ENCODE assay signal across 16 cellular contexts in genomic region chr17:65403616-65404015, GRCh38.
DNase-seq lines count a peak whose midpoint lies in the region; ATAC-seq and TF ChIP-seq lines count a peak whose summit lies in the region.
"Had no signal": no experiment of that assay in that cellular context is flagged by ENCODE, and none has a peak within 500 bp of the region (broad histone marks: within the 10 kb centered on the region; RNA-seq: fewer than 3 reads in every experiment).

No MANE protein-coding gene starts in this region.

- no peak for TF ChIP-seq EP300 in tibial nerve (IDR thresholded peaks at IDR 0.05)

- H3K27ac Mint-ChIP-seq in glutamatergic neuron (ENCODE audit: unreplicated experiment): peak overlapping the region; percentile 82
- peak overlapping the region; percentile 95 for H3K27ac Mint-ChIP-seq in nephron progenitor cell
- H3K27ac Mint-ChIP-seq in type B pancreatic cell: peak overlapping the region; percentile 80
- H3K27ac Mint-ChIP-seq: GM23338 had no signal

- H3K36me3 ChIP-seq in tibial nerve: no peaks in the 10 kb centered on the region
- H3K36me3 ChIP-seq: BLaER1 treated with 17β-estradiol and CSF1 and Interleukin-3, amounts not matched to agents 10 nM and 100 nM had no signal

- DNase-seq in ELF-1 (ENCODE audit: low read depth, low spot score): peak; percentile 47
- DNase-seq in glutamatergic neuron: no peak
- no peak for DNase-seq in nephron progenitor cell
- no peak for DNase-seq in type B pancreatic cell (ENCODE audit: extremely low spot score, unreplicated experiment)
- DNase-seq in tibial nerve (ENCODE audit: low spot score in 2 of 2): no peak
- DNase-seq in NCI-H2171 (lab: John Stamatoyannopoulos, UW): no peak
- DNase-seq: ACHN; Calu3; CD4-positive, CD25-positive, alpha-beta regulatory T cell; DMS 273 treated with DMSO at 0.1 percent for 48 hours; H7 had no signal

- H3K4me3 ChIP-seq in tibial nerve: no peak overlapping the region
- H3K4me3 ChIP-seq: BLaER1 treated with 17β-estradiol and CSF1 and Interleukin-3, amounts not matched to agents 10 nM and 100 nM; GM12878; GM23338 had no signal

- 47 to 52% methylated on average over 4 of the region's 4 CpGs for WGBS in tibial nerve, 2 donors

- no peak overlapping the region for H3K27ac ChIP-seq in tibial nerve
- H3K27ac ChIP-seq: BLaER1 treated with 17β-estradiol and CSF1 and Interleukin-3, amounts not matched to agents 10 nM and 100 nM; HL-60 had no signal

- TF ChIP-seq CTCF in glutamatergic neuron (IDR thresholded peaks at IDR 0.05; ENCODE audit: partially characterized antibody, unreplicated experiment): no peak
- TF ChIP-seq CTCF in nephron progenitor cell (IDR thresholded peaks at IDR 0.05): no peak
- TF ChIP-seq CTCF in type B pancreatic cell (conservative IDR thresholded peaks at IDR 0.05): no peak
- no peak for TF ChIP-seq CTCF in tibial nerve (IDR thresholded peaks at IDR 0.05)

- no peak overlapping the region for H3K4me3 Mint-ChIP-seq in glutamatergic neuron (ENCODE audit: unreplicated experiment)
- H3K4me3 Mint-ChIP-seq in nephron progenitor cell: peak overlapping the region; percentile 44
- peak overlapping the region; percentile 6 for H3K4me3 Mint-ChIP-seq in type B pancreatic cell
- H3K4me3 Mint-ChIP-seq: CD4-positive, CD25-positive, alpha-beta regulatory T cell; GM23338 had no signal

- H3K9me3 Mint-ChIP-seq in glutamatergic neuron (ENCODE audit: unreplicated experiment) (no peaks in the 10 kb centered on the region), nephron progenitor cell (no peaks in the 10 kb centered on the region), type B pancreatic cell (no peaks in the 10 kb centered on the region)
- H3K9me3 Mint-ChIP-seq: GM23338 had no signal

- peaks cover 0 to 5% of the 10 kb centered on the region in 2 donors for H3K27me3 ChIP-seq in tibial nerve
- H3K27me3 ChIP-seq: BLaER1 treated with 17β-estradiol and CSF1 and Interleukin-3, amounts not matched to agents 10 nM and 100 nM had no signal

- H3K4me1 ChIP-seq in tibial nerve: no peaks in the 10 kb centered on the region

- no peaks in the 10 kb centered on the region for H3K36me3 Mint-ChIP-seq in glutamatergic neuron (ENCODE audit: unreplicated experiment)
- no peaks in the 10 kb centered on the region for H3K36me3 Mint-ChIP-seq in nephron progenitor cell (ENCODE audit: low read depth)
- no peaks in the 10 kb centered on the region for H3K36me3 Mint-ChIP-seq in type B pancreatic cell
- H3K36me3 Mint-ChIP-seq: CD4-positive, CD25-positive, alpha-beta regulatory T cell had no signal

- no peaks in the 10 kb centered on the region for H3K27me3 Mint-ChIP-seq in glutamatergic neuron (ENCODE audit: unreplicated experiment)
- no peaks in the 10 kb centered on the region for H3K27me3 Mint-ChIP-seq in nephron progenitor cell (ENCODE audit: low read depth, poor library complexity)
- H3K27me3 Mint-ChIP-seq in type B pancreatic cell: no peaks in the 10 kb centered on the region

- ATAC-seq in GM19455 (IDR thresholded peaks at IDR 0.05; ENCODE audit: unreplicated experiment): no peak
- ATAC-seq: GM12878, GM23338 had no signal

- TF ChIP-seq POLR2A in tibial nerve (IDR thresholded peaks at IDR 0.05): no peak

- no peaks in the 10 kb centered on the region for H3K9me3 ChIP-seq in tibial nerve
- H3K9me3 ChIP-seq: BLaER1 treated with 17β-estradiol and CSF1 and Interleukin-3, amounts not matched to agents 10 nM and 100 nM had no signal

- H3K4me1 Mint-ChIP-seq in glutamatergic neuron (ENCODE audit: low read depth, unreplicated experiment) (peaks cover 9% of the 10 kb centered on the region), nephron progenitor cell (peaks cover 42% of the 10 kb centered on the region), type B pancreatic cell (ENCODE audit: unreplicated experiment) (peaks cover 20% of the 10 kb centered on the region)
